In the genomic region with DNA sequence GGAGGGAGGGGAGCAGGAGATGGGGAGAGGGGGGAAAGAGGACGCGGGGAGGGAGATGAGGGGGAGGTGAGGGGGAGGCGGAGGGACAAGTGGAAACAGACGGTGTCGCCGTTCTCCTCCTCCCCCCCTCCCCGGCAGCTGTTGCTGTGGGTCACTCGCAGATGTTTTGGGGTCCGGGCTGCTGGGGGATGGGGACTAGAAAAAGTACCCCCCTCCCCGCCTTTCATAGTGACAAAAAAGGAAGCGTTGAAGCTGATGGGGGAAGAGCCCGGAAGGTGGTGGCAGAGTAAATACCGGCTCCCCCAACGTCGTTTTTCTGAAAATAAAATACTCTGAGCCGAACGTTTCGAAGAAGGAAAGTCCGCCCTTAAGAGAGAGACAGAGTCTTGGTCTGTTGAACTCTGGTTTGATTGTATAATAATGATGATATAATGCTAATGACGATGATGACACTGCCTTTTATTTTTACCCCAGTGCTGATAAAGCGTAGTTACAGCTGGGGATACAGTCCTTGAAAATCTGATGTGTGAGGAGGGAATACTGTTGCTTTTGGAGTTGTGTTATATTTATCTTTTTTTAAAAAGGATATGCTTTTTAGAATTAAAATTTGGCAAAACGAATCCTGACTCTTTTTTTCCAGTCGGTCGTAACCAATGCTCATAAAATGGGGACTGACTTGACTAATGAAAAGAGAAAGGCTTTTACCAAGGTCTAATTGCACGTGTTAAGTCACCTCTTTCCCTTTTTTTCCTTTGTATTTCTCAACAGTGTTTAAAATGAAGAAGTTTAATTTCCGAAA, we compare ENCODE assay signal across 1 cellular context.
TF ChIP-seq lines count a peak whose summit lies in the region.

No MANE protein-coding gene starts in this region.

TF ChIP-seq in HepG2, 621 proteins besides CTCF, POLR2A, EP300 and RAD21:
- TF ChIP-seq ZNF709 (CRISPR knock-in tag; IDR thresholded peaks at IDR 0.05) (no peak), EZH2 (conservative IDR thresholded peaks at IDR 0.05; ENCODE audit: low read depth, low read length) (0 out of 2 replicates have a peak, but pooled peaks have one; percentile 70), ZSCAN25 (CRISPR knock-in tag; IDR thresholded peaks at IDR 0.05) (0 out of 2 replicates have a peak, but pooled peaks have one; percentile 5), CBX2 (IDR thresholded peaks at IDR 0.05; ENCODE audit: low read depth, low read length) (peak; percentile 84; the same call in 1 of the 2 replicates), CBX2 (CRISPR knock-in tag; IDR thresholded peaks at IDR 0.05; ENCODE audit: low read depth) (no peak), ZFP36 (IDR thresholded peaks at IDR 0.05; ENCODE audit: borderline replicate concordance, low read depth, low read length, partially characterized antibody) (peak; percentile 52)
- TF ChIP-seq, protein P1, sequence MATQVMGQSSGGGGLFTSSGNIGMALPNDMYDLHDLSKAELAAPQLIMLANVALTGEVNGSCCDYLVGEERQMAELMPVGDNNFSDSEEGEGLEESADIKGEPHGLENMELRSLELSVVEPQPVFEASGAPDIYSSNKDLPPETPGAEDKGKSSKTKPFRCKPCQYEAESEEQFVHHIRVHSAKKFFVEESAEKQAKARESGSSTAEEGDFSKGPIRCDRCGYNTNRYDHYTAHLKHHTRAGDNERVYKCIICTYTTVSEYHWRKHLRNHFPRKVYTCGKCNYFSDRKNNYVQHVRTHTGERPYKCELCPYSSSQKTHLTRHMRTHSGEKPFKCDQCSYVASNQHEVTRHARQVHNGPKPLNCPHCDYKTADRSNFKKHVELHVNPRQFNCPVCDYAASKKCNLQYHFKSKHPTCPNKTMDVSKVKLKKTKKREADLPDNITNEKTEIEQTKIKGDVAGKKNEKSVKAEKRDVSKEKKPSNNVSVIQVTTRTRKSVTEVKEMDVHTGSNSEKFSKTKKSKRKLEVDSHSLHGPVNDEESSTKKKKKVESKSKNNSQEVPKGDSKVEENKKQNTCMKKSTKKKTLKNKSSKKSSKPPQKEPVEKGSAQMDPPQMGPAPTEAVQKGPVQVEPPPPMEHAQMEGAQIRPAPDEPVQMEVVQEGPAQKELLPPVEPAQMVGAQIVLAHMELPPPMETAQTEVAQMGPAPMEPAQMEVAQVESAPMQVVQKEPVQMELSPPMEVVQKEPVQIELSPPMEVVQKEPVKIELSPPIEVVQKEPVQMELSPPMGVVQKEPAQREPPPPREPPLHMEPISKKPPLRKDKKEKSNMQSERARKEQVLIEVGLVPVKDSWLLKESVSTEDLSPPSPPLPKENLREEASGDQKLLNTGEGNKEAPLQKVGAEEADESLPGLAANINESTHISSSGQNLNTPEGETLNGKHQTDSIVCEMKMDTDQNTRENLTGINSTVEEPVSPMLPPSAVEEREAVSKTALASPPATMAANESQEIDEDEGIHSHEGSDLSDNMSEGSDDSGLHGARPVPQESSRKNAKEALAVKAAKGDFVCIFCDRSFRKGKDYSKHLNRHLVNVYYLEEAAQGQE (IDR thresholded peaks at IDR 0.05; ENCODE audit: borderline replicate concordance in 1 of 2, low read depth in 1 of 2, low read length in 2 of 2) = 0 out of 4 replicates have a peak, but pooled peaks of 1 of the 2 experiments have one; percentile 23
